ENCODE assay signal across 8 cellular contexts in genomic region chr2:236176417-236176816, GRCh38. TPM values are rescaled to one million over a fixed set of nuclear protein-coding genes. Genes with fewer than 3 reads are reported as not detected.
DNase-seq lines count a peak whose midpoint lies in the region; ATAC-seq, FAIRE-seq and TF ChIP-seq lines count a peak whose summit lies in the region.

No MANE protein-coding gene starts in this region.

- ATAC-seq in HG02970 (IDR thresholded peaks at IDR 0.05; ENCODE audit: low FRiP score, unreplicated experiment), result no peak

- no peak overlapping the region for H3K4me2 ChIP-seq in KMS-11

- H4K20me1 ChIP-seq in KMS-11 (ENCODE audit: insufficient read depth), result no peaks in the 10 kb centered on the region

- H3K4me3 Mint-ChIP-seq in nephron progenitor cell, result peak overlapping the region; percentile 30

- H3K27me3 ChIP-seq in KMS-11 (ENCODE audit: insufficient read depth, low read depth) (no peaks in the 10 kb centered on the region), bronchial epithelial cell (ENCODE audit: control insufficient read depth, insufficient read depth, low read length) (peaks cover 33% of the 10 kb centered on the region)

- H3K27me3 Mint-ChIP-seq in nephron progenitor cell (ENCODE audit: low read depth, poor library complexity), result peaks cover 61% of the 10 kb centered on the region

- H3K9ac ChIP-seq in KMS-11, result no peak overlapping the region

- no peaks in the 10 kb centered on the region for H3K79me2 ChIP-seq in KMS-11 (ENCODE audit: insufficient read depth, low read depth)

- H3K9me3 Mint-ChIP-seq in nephron progenitor cell, result no peaks in the 10 kb centered on the region

- H2AFZ ChIP-seq in KMS-11 (ENCODE audit: low read depth), result no peak overlapping the region

- no peaks in the 10 kb centered on the region for H3K36me3 Mint-ChIP-seq in nephron progenitor cell (ENCODE audit: low read depth)

- no peak overlapping the region for H3K27ac ChIP-seq in KMS-11
- H3K27ac ChIP-seq in caudate nucleus (ENCODE audit: low read depth, low read length), result no peak overlapping the region

- peak; percentile 96 for FAIRE-seq in G401.6 (lab: Jason Lieb, UNC)
- no peak for FAIRE-seq in bronchial epithelial cell (lab: Jason Lieb, UNC)

- no peak overlapping the region for H3K27ac Mint-ChIP-seq in nephron progenitor cell

- TF ChIP-seq CTCF in KMS-11 (conservative IDR thresholded peaks at IDR 0.05; ENCODE audit: low read depth, low read length) (peak; percentile 45), bronchial epithelial cell (IDR thresholded peaks at IDR 0.05; ENCODE audit: insufficient read depth, low read length, severe bottlenecking) (peak; percentile 73), nephron progenitor cell (IDR thresholded peaks at IDR 0.05) (peak; percentile 72)

- peaks cover 60% of the 10 kb centered on the region for H3K4me1 Mint-ChIP-seq in nephron progenitor cell

- DNase-seq in bronchial epithelial cell (ENCODE audit: low read depth), result no peak
- no peak for DNase-seq in nephron progenitor cell
- no peak for DNase-seq in caudate nucleus (lab: John Stamatoyannopoulos, UW)
- DNase-seq in occipital lobe (lab: John Stamatoyannopoulos, UW), result no peak
- no peak for DNase-seq in activated T-cell treated with anti-CD3 and anti-CD28 coated beads, Interleukin-2, amount 50 U/mL, for 48 hours

- H3K36me3 ChIP-seq in KMS-11 (ENCODE audit: insufficient read depth), result no peaks in the 10 kb centered on the region
- no peaks in the 10 kb centered on the region for H3K36me3 ChIP-seq in bronchial epithelial cell (ENCODE audit: control insufficient read depth, insufficient read depth, low read length)

- H3K4me3 ChIP-seq in KMS-11 (IDR thresholded peaks at IDR 0.05; ENCODE audit: insufficient read depth, low read depth, low read length) (no peak overlapping the region), bronchial epithelial cell (ENCODE audit: low read depth, low read length) (no peak overlapping the region)

- H3K4me1 ChIP-seq in KMS-11 (ENCODE audit: low read depth, poor library complexity, severe bottlenecking), result no peaks in the 10 kb centered on the region

RNA-seq across cellular contexts. Expression of gene GBX2, which starts 8.2 kb away (rescaled TPM):
- not detected in 2 replicates for total RNA-seq in bronchial epithelial cell
- not detected for total RNA-seq in occipital lobe
